8 cellular contexts compared by ENCODE assay signal in the genomic region with DNA sequence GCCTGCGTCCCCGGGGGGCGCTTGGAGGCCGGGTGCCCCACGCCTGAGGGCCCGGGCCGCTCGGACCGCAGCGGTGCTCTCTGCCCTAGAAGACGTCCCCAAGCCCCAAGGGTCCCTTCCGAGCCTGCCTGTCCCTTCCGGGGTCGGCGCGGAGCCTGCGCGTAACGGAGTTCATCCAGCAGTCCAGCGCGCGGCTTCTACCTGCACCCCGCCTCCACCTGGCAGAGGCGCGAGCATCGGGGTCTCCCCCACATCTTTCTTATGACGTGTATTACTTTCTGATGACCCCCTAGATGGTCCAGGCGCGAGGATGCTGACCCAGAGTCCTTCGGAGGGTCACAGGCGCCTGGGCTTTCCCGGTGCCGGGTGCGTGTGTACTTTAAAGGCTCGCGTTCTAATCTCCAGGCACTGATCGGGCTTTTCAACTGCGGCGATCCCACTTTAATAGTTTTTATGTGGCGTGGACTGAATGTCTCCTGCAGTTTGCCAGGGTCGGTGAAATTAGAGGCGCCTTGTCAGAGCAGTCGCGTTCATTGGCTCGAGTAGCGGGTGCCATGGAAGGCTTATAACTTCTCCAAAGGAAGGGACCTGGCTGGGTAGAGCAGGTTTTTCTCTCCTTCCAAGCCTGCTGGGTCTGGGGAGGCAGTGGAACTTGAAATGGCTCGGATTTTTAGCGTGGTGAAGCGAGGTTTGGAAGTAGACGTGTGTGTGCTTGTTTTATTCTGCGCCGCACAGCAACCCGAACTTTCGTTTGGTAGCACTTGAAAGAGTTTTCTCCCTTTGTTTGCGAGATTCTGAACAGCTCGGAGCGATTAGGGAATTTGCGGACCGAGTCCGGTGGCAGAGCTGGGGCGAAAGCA. TPM values are rescaled to one million over a fixed set of nuclear protein-coding genes. Genes with fewer than 3 reads are reported as not detected.
A peak's percentile ranks its signal among the peaks of the same experiment; 100 is the strongest.
DNase-seq lines count a peak whose midpoint lies in the region; ATAC-seq and TF ChIP-seq lines count a peak whose summit lies in the region.

No MANE protein-coding gene starts in this region.

- H3K36me3 ChIP-seq in BJ (ENCODE audit: control insufficient read depth, insufficient read depth, low read length) (no peaks in the 10 kb centered on the region), esophagus muscularis mucosa (no peaks in the 10 kb centered on the region)

- no peaks in the 10 kb centered on the region for H3K9me3 ChIP-seq in esophagus muscularis mucosa

- H3K27me3 ChIP-seq in BJ (ENCODE audit: control insufficient read depth, insufficient read depth, low read length) = peaks cover 27% of the 10 kb centered on the region
- H3K27me3 ChIP-seq in esophagus muscularis mucosa = peaks cover 0 to 66% (median 24%) of the 10 kb centered on the region in 4 donors

- POLR2A ChIA-PET in BJ (lab: Charles Lee) = no interaction called here

- H3K27ac Mint-ChIP-seq in nephron progenitor cell = peak overlapping the region; percentile 19

- WGBS in esophagus muscularis mucosa = 3% methylated on average over 47 of the region's 61 CpGs

- TF ChIP-seq EP300 in esophagus muscularis mucosa (IDR thresholded peaks at IDR 0.05) = no peak

- H3K4me3 ChIP-seq in BJ (ENCODE audit: low read depth, low read length) (peak overlapping the region; percentile 23), esophagus muscularis mucosa (peak overlapping the region; percentile 54 to 63 (median 58))

- CTCF ChIA-PET in BJ (lab: Yijun Ruan, JAX) = no interaction called here

- H3K4me1 Mint-ChIP-seq in nephron progenitor cell = peaks cover 36% of the 10 kb centered on the region

- intact Hi-C loops in esophagus muscularis mucosa (cut with DNase I) = no loop called here

- H3K9me3 Mint-ChIP-seq in nephron progenitor cell = no peaks in the 10 kb centered on the region

- no peaks in the 10 kb centered on the region for H3K36me3 Mint-ChIP-seq in nephron progenitor cell (ENCODE audit: low read depth)

- peak overlapping the region; percentile 88 for H3K4me3 Mint-ChIP-seq in nephron progenitor cell

- DNase-seq in BJ (ENCODE audit: low read depth) = no peak
- peak; percentile 27 for DNase-seq in NCI-H146 treated with DMSO at 0.1 percent for 48 hours (lab: John Stamatoyannopoulos, UW; ENCODE audit: unreplicated experiment)
- DNase-seq in esophagus muscularis mucosa (ENCODE audit: extremely low spot score) = no peak
- DNase-seq in nephron progenitor cell = peak; percentile 56
- no peak for DNase-seq in Kasumi-1 (lab: John Stamatoyannopoulos, UW)

- H3K27ac ChIP-seq in esophagus muscularis mucosa (replicated peaks in 1 of 4) = peak overlapping the region; percentile 44 to 45 (median 44)

- TF ChIP-seq CTCF in BJ (IDR thresholded peaks at IDR 0.05; ENCODE audit: insufficient read depth, low read depth, low read length) (no peak), esophagus muscularis mucosa (IDR thresholded peaks at IDR 0.05) (no peak), nephron progenitor cell (IDR thresholded peaks at IDR 0.05) (no peak)

- H3K4me1 ChIP-seq in esophagus muscularis mucosa = peaks cover 9 to 35% (median 29%) of the 10 kb centered on the region in 4 donors

- ATAC-seq in GM18873 (IDR thresholded peaks at IDR 0.05; ENCODE audit: low FRiP score, unreplicated experiment) = no peak
- no peak for ATAC-seq in HG02852 (IDR thresholded peaks at IDR 0.05; ENCODE audit: unreplicated experiment)
- ATAC-seq in HG03354 (IDR thresholded peaks at IDR 0.05; ENCODE audit: poor library complexity, severe bottlenecking, unreplicated experiment) = no peak

- peaks cover 54% of the 10 kb centered on the region for H3K27me3 Mint-ChIP-seq in nephron progenitor cell (ENCODE audit: low read depth, poor library complexity)

- no peak for TF ChIP-seq POLR2A in esophagus muscularis mucosa (IDR thresholded peaks at IDR 0.05; ENCODE audit: low read depth)

RNA-seq across cellular contexts. Expression of a gene that starts 1.0 kb away (rescaled TPM):
- 0.32 and 0.39 TPM in 2 replicates for polyA plus RNA-seq in BJ (2011; rRNA removed)
- polyA minus RNA-seq in BJ (2011; rRNA and poly(A)+ RNA removed) = 0.26 and 0.28 TPM in 2 replicates
- total RNA-seq in esophagus muscularis mucosa = 1 to 10 TPM; 1.5 to 3.3 (median 2.5) TPM

Comparison
In these comparisons a context has a peak if more than half of its experiments do, and no peak if none do; other contexts are left out.
1. DNase-seq: peak in NCI-H146 treated with DMSO at 0.1 percent for 48 hours (single experiment) and nephron progenitor cell (single experiment); none in BJ (single experiment), esophagus muscularis mucosa (single experiment) and Kasumi-1 (0 of 2).